Comparison of ENCODE assay signal across 13 cellular contexts in genomic region chr1:8516278-8516777, GRCh38.
A peak's percentile ranks its signal among the peaks of the same experiment; 100 is the strongest.
DNase-seq lines count a peak whose midpoint lies in the region; ATAC-seq, FAIRE-seq and TF ChIP-seq lines count a peak whose summit lies in the region.
"Had no signal": no experiment of that assay in that cellular context is flagged by ENCODE, and none has a peak within 500 bp of the region (broad histone marks: within the 10 kb centered on the region; RNA-seq: fewer than 3 reads in every experiment).

No MANE protein-coding gene starts in this region.

- peaks cover 57% of the 10 kb centered on the region for H3K4me1 Mint-ChIP-seq in CD8-positive, alpha-beta T cell (ENCODE audit: low read depth)
- H3K4me1 Mint-ChIP-seq in nephron progenitor cell (peaks cover 50% of the 10 kb centered on the region), CD14-positive monocyte (peaks cover 27% of the 10 kb centered on the region)

- no peaks in the 10 kb centered on the region; the same call in 1 of the 2 replicates for H3K79me2 ChIP-seq in GM12878 (ENCODE audit: control insufficient read depth, insufficient read depth, low read length)

- no peaks in the 10 kb centered on the region for H3K27me3 ChIP-seq in CD8-positive, alpha-beta T cell (ENCODE audit: insufficient read depth, low read length)
- H3K27me3 ChIP-seq in GM12878 (replicated peaks in 1 of 2; ENCODE audit: control insufficient read depth in 2 of 2, insufficient read depth in 2 of 2, low read length in 1 of 2): no peaks in the 10 kb centered on the region

- H3K4me3 Mint-ChIP-seq in CD8-positive, alpha-beta T cell: peak overlapping the region; percentile 7
- H3K4me3 Mint-ChIP-seq in nephron progenitor cell (no peak overlapping the region), CD14-positive monocyte (no peak overlapping the region)

- no peaks in the 10 kb centered on the region for H3K9me3 ChIP-seq in CD8-positive, alpha-beta T cell (ENCODE audit: low read length)
- H3K9me3 ChIP-seq in GM12878 (replicated peaks; ENCODE audit: control insufficient read depth, insufficient read depth, low read length): no peaks in the 10 kb centered on the region

- no peak for TF ChIP-seq RAD21 in GM12878 (IDR thresholded peaks at IDR 0.05; ENCODE audit: insufficient read depth, low read depth, low read length)

- H3K27ac Mint-ChIP-seq in CD8-positive, alpha-beta T cell: peak overlapping the region; percentile 68
- H3K27ac Mint-ChIP-seq in nephron progenitor cell: peak overlapping the region; percentile 89
- peak overlapping the region in 2 of 7 donors; percentile 21 to 28 for H3K27ac Mint-ChIP-seq in CD14-positive monocyte

- TF ChIP-seq POLR2A in GM12878 (IDR thresholded peaks at IDR 0.05; ENCODE audit: low read depth, low read length) (no peak), erythroblast (IDR thresholded peaks at IDR 0.05; ENCODE audit: low read length) (no peak)

- TF ChIP-seq CTCF in CD8-positive, alpha-beta T cell (IDR thresholded peaks at IDR 0.05): no peak
- TF ChIP-seq CTCF in GM12878 (IDR thresholded peaks at IDR 0.05 in 2 of 3, conservative IDR thresholded peaks at IDR 0.05 in 1 of 3; ENCODE audit: control insufficient read depth in 2 of 3, extremely low read depth in 1 of 3, insufficient read depth in 1 of 3, low read depth in 3 of 3, low read length in 3 of 3): no peak
- TF ChIP-seq CTCF in nephron progenitor cell (IDR thresholded peaks at IDR 0.05): no peak
- TF ChIP-seq CTCF in CD14-positive monocyte (IDR thresholded peaks at IDR 0.05): no peak

- FAIRE-seq in GM12878 (lab: Jason Lieb, UNC): no peak

- SMC1A ChIA-PET in GM12878 (lab: Charles Lee; ENCODE audit: uncharacterized antibody, unreplicated experiment): interaction anchor here (0.5 to 5.4 kb wide), 9 partner anchors 9 to 188 kb away, joined by 3 to 34 read pairs (median 4); no protein-coding TSS in a partner anchor

- in situ Hi-C loops in GM12878 (cut with MboI): no loop called here

- peak overlapping the region; percentile 18 for H3K4me2 ChIP-seq in GM12878 (ENCODE audit: control insufficient read depth, insufficient read depth)

- POLR2A ChIA-PET in CD8-positive, alpha-beta T cell (lab: Charles Lee): interaction anchor here (1.5 to 3.4 kb wide), 2 partner anchors 9 to 92 kb away, joined by 3 to 10 read pairs; no protein-coding TSS in a partner anchor
- POLR2A ChIA-PET in GM12878 (lab: Charles Lee): interaction anchor here (0.6 to 2.7 kb wide), 4 partner anchors 10 to 85 kb away, joined by 3 to 14 read pairs (median 6); no protein-coding TSS in a partner anchor

- DNase-seq in CD8-positive, alpha-beta T cell: no peak
- DNase-seq in NCI-H524 (lab: John Stamatoyannopoulos, UW) (peak; percentile 62 to 79), GM12878 (ENCODE audit: low read depth, low spot score) (no peak), nephron progenitor cell (no peak), CD14-positive monocyte (ENCODE audit: low spot score) (no peak), superior temporal gyrus (ENCODE audit: extremely low spot score) (no peak), erythroblast (lab: John Stamatoyannopoulos, UW) (no peak)
- DNase-seq: NCI-H1105 treated with DMSO at 0.1 percent for 48 hours had no signal

- CTCF ChIA-PET in CD8-positive, alpha-beta T cell (lab: Charles Lee): interaction anchor here (1.1 to 1.5 kb wide), 2 partner anchors 9 to 45 kb away, joined by 3 to 5 read pairs; no protein-coding TSS in a partner anchor
- CTCF ChIA-PET in GM12878 (lab: Yijun Ruan, JAX): interaction anchor here (0.8 to 1.3 kb wide), 4 partner anchors 92 to 332 kb away, joined by 3 to 4 read pairs (median 3); no protein-coding TSS in a partner anchor

- RAD21 ChIA-PET in GM12878 (lab: Charles Lee; ENCODE audit: unreplicated experiment): interaction anchor here (0.9 to 1.2 kb wide), 2 partner anchors 17 to 33 kb away, joined by 6 to 8 read pairs; no protein-coding TSS in a partner anchor

- H3K27me3 Mint-ChIP-seq in CD8-positive, alpha-beta T cell (ENCODE audit: low read depth): no peaks in the 10 kb centered on the region
- no peaks in the 10 kb centered on the region for H3K27me3 Mint-ChIP-seq in nephron progenitor cell (ENCODE audit: low read depth, poor library complexity)
- no peaks in the 10 kb centered on the region for H3K27me3 Mint-ChIP-seq in CD14-positive monocyte (ENCODE audit: low read depth in 3 of 3)

- no peak for TF ChIP-seq EP300 in GM12878 (IDR thresholded peaks at IDR 0.05; ENCODE audit: borderline replicate concordance in 1 of 2, control insufficient read depth in 1 of 2, low read depth in 2 of 2, low read length in 2 of 2)

- no peaks in the 10 kb centered on the region for H3K36me3 ChIP-seq in CD8-positive, alpha-beta T cell (ENCODE audit: insufficient read depth, low read length)
- no peaks in the 10 kb centered on the region; a peak in 1 of 4 replicates for H3K36me3 ChIP-seq in GM12878 (ENCODE audit: control insufficient read depth in 2 of 2, insufficient read depth in 2 of 2, low read length in 1 of 2)

- H3K36me3 Mint-ChIP-seq in CD8-positive, alpha-beta T cell: peaks cover 6% of the 10 kb centered on the region
- H3K36me3 Mint-ChIP-seq in nephron progenitor cell (ENCODE audit: low read depth) (peaks cover 36% of the 10 kb centered on the region), CD14-positive monocyte (peaks cover 11 to 13% of the 10 kb centered on the region in 2 donors)

- no peak overlapping the region for H3K27ac ChIP-seq in CD8-positive, alpha-beta T cell (ENCODE audit: low read depth, low read length)
- peak overlapping the region; percentile 1; the same call in 1 of the 2 replicates for H3K27ac ChIP-seq in GM12878 (ENCODE audit: control insufficient read depth, insufficient read depth)
- H3K27ac ChIP-seq: VCaP had no signal

- no TSS peak for BruUV-seq in GM12878 (replicated peaks; lab: Mats Ljungman, UMichigan)

- no peak overlapping the region for H2AFZ ChIP-seq in GM12878 (ENCODE audit: control insufficient read depth, low read depth, low read length)

- no peak overlapping the region for H3K9ac ChIP-seq in GM12878 (ENCODE audit: control insufficient read depth, insufficient read depth, low read length)

- 95% methylated on average over 4 of the region's 4 CpGs for WGBS in GM12878 (ENCODE audit: insufficient coverage, insufficient replicate concordance, low lambda C conversion rate, missing lambda C conversion rate)

- no peak for ATAC-seq in CD8-positive, alpha-beta T cell
- ATAC-seq in GM12878: no peak
- ATAC-seq in HG03159 (IDR thresholded peaks at IDR 0.05; ENCODE audit: unreplicated experiment): no peak
- ATAC-seq: HCT116, Right ventricle myocardium inferior, sciatic nerve had no signal

- intact Hi-C loops in CD8-positive, alpha-beta T cell (cut with DNase I, micrococcal nuclease): no loop called here
- intact Hi-C loops in GM12878 (cut with micrococcal nuclease; ENCODE audit: unreplicated experiment) (no loop called here), CD14-positive monocyte (cut with micrococcal nuclease) (no loop called here)

- H4K20me1 ChIP-seq in GM12878 (ENCODE audit: control insufficient read depth, insufficient read depth): no peaks in the 10 kb centered on the region

- peaks cover 35% of the 10 kb centered on the region for H3K4me1 ChIP-seq in CD8-positive, alpha-beta T cell (ENCODE audit: insufficient read depth, low read length)
- H3K4me1 ChIP-seq in GM12878 (ENCODE audit: control insufficient read depth, insufficient read depth, low read length): peaks cover 11% of the 10 kb centered on the region

- H3K9me3 Mint-ChIP-seq in CD8-positive, alpha-beta T cell: no peaks in the 10 kb centered on the region
- H3K9me3 Mint-ChIP-seq in nephron progenitor cell: no peaks in the 10 kb centered on the region
- no peaks in the 10 kb centered on the region for H3K9me3 Mint-ChIP-seq in CD14-positive monocyte

- no peak overlapping the region for H3K4me3 ChIP-seq in CD8-positive, alpha-beta T cell (ENCODE audit: low read depth, low read length)
- no peak overlapping the region for H3K4me3 ChIP-seq in GM12878

TF ChIP-seq in GM12878, 131 proteins besides CTCF, POLR2A, EP300 and RAD21 (continues in another document):
- TF ChIP-seq SIN3A (IDR thresholded peaks at IDR 0.05; ENCODE audit: low read depth, low read length): no peak
- no peak for TF ChIP-seq PKNOX1 (IDR thresholded peaks at IDR 0.05)
- no peak for TF ChIP-seq BMI1 (IDR thresholded peaks at IDR 0.05; ENCODE audit: borderline replicate concordance)
- TF ChIP-seq RB1 (IDR thresholded peaks at IDR 0.05; ENCODE audit: borderline replicate concordance): no peak
- no peak for TF ChIP-seq SPI1 (IDR thresholded peaks at IDR 0.05; ENCODE audit: borderline replicate concordance, insufficient read depth, low read depth, low read length)
- TF ChIP-seq ZBTB4 (CRISPR knock-in tag; IDR thresholded peaks at IDR 0.05): no peak
- no peak for TF ChIP-seq NR2F1 (conservative IDR thresholded peaks at IDR 0.05)
- TF ChIP-seq ZNF622 (IDR thresholded peaks at IDR 0.05): no peak

Comparison
In these comparisons a context has a peak if more than half of its experiments do, and no peak if none do; other contexts are left out.
1. DNase-seq: peak in NCI-H524 (2 of 2); none in CD8-positive, alpha-beta T cell (0 of 7), GM12878 (single experiment), nephron progenitor cell (single experiment), CD14-positive monocyte (single experiment), superior temporal gyrus (single experiment) and erythroblast (0 of 2).